ENCODE assay signal across 17 cellular contexts in the genomic region with DNA sequence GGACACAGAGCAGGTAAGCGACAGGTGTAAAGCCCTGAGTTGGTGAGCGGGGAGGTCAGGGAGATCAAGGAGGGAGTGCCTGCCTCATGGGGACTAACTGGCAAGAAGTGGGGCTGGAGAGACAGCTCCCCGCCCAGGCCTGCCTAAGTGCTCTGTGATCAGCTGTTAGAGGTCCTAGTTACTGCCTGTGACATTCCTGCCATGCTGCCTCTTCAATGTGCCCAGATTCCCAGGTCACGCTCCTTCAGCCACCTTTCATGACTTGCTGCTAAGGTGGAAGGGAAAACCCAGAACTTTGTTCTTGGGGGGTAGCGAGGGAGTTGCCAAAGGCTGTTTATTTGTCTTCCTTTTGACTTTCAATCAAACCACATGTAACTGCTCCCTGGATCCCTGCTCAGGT.
DNase-seq lines count a peak whose midpoint lies in the region; ATAC-seq and TF ChIP-seq lines count a peak whose summit lies in the region.
"Had no signal": no experiment of that assay in that cellular context is flagged by ENCODE, and none has a peak within 500 bp of the region (broad histone marks: within the 10 kb centered on the region; RNA-seq: fewer than 3 reads in every experiment).

No MANE protein-coding gene starts in this region.

- no peak for ATAC-seq in Right ventricle myocardium superior (ENCODE audit: poor library complexity)
- ATAC-seq in GM18502 (IDR thresholded peaks at IDR 0.05; ENCODE audit: poor library complexity, unreplicated experiment): no peak
- ATAC-seq in GM19328 (IDR thresholded peaks at IDR 0.05; ENCODE audit: unreplicated experiment): no peak

- H3K9me3 ChIP-seq in cardiac muscle cell (ENCODE audit: low read depth) (no peaks in the 10 kb centered on the region), mesodermal cell (ENCODE audit: control insufficient read depth, low read length) (no peaks in the 10 kb centered on the region), smooth muscle cell (replicated peaks; ENCODE audit: low read depth) (no peaks in the 10 kb centered on the region)
- H3K9me3 ChIP-seq: thoracic aorta had no signal

- peak overlapping the region; percentile 7 for H3K9ac ChIP-seq in smooth muscle cell (ENCODE audit: low read depth)

- WGBS in mesodermal cell (ENCODE audit: insufficient coverage in 2 of 2), 2 experiments: 80 to 93% methylated on average over 3 to 4 of the region's 5 CpGs
- 84% methylated on average over 5 of the region's 5 CpGs for WGBS in smooth muscle cell (ENCODE audit: low lambda C conversion rate)

- intact Hi-C loops in Right ventricle myocardium superior (cut with DNase I): no loop called here

- H3K36me3 ChIP-seq in cardiac muscle cell (no peaks in the 10 kb centered on the region), mesodermal cell (ENCODE audit: control insufficient read depth, insufficient read depth, low read length) (no peaks in the 10 kb centered on the region), smooth muscle cell (ENCODE audit: low read depth) (no peaks in the 10 kb centered on the region)
- H3K36me3 ChIP-seq: thoracic aorta had no signal

- no peaks in the 10 kb centered on the region for H3K9me3 Mint-ChIP-seq in activated naive CD8-positive, alpha-beta T cell treated with anti-CD3 and anti-CD28 coated beads for 36 hours
- H3K9me3 Mint-ChIP-seq: activated B cell treated with CpG ODN at 0.5 μM for 24 hours; activated naive CD4-positive, alpha-beta T cell treated with anti-CD3 and anti-CD28 coated beads, Interleukin-2, amount 50 U/mL, for 72 hours had no signal

- H2AFZ ChIP-seq in smooth muscle cell (ENCODE audit: low read depth): peak overlapping the region; percentile 47

- H3K36me3 Mint-ChIP-seq in activated naive CD8-positive, alpha-beta T cell treated with anti-CD3 and anti-CD28 coated beads for 36 hours: no peaks in the 10 kb centered on the region
- H3K36me3 Mint-ChIP-seq: activated naive CD4-positive, alpha-beta T cell treated with anti-CD3 and anti-CD28 coated beads, Interleukin-2, amount 50 U/mL, for 72 hours had no signal

- H3K4me3 Mint-ChIP-seq in activated naive CD8-positive, alpha-beta T cell treated with anti-CD3 and anti-CD28 coated beads for 36 hours: peak overlapping the region; percentile 61
- H3K4me3 Mint-ChIP-seq: activated B cell treated with CpG ODN at 0.5 μM for 24 hours had no signal

- peaks cover 3% of the 10 kb centered on the region for H3K27me3 Mint-ChIP-seq in activated naive CD8-positive, alpha-beta T cell treated with anti-CD3 and anti-CD28 coated beads for 36 hours

- peaks cover 4% of the 10 kb centered on the region for H3F3A ChIP-seq in smooth muscle cell (ENCODE audit: low read depth)

- no peak overlapping the region for H3K27ac Mint-ChIP-seq in activated naive CD8-positive, alpha-beta T cell treated with anti-CD3 and anti-CD28 coated beads for 36 hours
- H3K27ac Mint-ChIP-seq: activated B cell treated with CpG ODN at 0.5 μM for 24 hours had no signal

- peak overlapping the region; percentile 23 for H3K4me2 ChIP-seq in smooth muscle cell

- no peak for TF ChIP-seq CTCF in cardiac muscle cell (IDR thresholded peaks at IDR 0.05; ENCODE audit: low read depth, low read length)
- TF ChIP-seq CTCF in smooth muscle cell (IDR thresholded peaks at IDR 0.05; ENCODE audit: borderline replicate concordance, insufficient read depth, poor library complexity, severe bottlenecking): no peak

- H3K4me1 ChIP-seq in cardiac muscle cell (ENCODE audit: low read depth) (peaks cover 14% of the 10 kb centered on the region), mesodermal cell (ENCODE audit: control insufficient read depth, insufficient read depth, low read length, poor library complexity, severe bottlenecking) (peaks cover 14% of the 10 kb centered on the region), smooth muscle cell (ENCODE audit: low read depth) (peaks cover 7% of the 10 kb centered on the region)

- H3K4me3 ChIP-seq in cardiac muscle cell (no peak overlapping the region), mesodermal cell (ENCODE audit: extremely low read depth, insufficient read depth, low read length, poor library complexity, severe bottlenecking) (no peak overlapping the region), smooth muscle cell (no peak overlapping the region)

- no peaks in the 10 kb centered on the region for H4K20me1 ChIP-seq in smooth muscle cell (ENCODE audit: low read depth)

- peak overlapping the region; percentile 71 for H3K27ac ChIP-seq in cardiac muscle cell
- peak overlapping the region; percentile 71 for H3K27ac ChIP-seq in mesodermal cell (ENCODE audit: low read depth, low read length, severe bottlenecking)
- peak overlapping the region; percentile 72 for H3K27ac ChIP-seq in smooth muscle cell (ENCODE audit: low read depth)
- H3K27ac ChIP-seq: epithelial cell of prostate, thoracic aorta had no signal

- no peak for DNase-seq in cardiac muscle cell (ENCODE audit: low read depth in 1 of 2, low spot score in 1 of 2)
- DNase-seq in Right ventricle myocardium superior: no peak
- no peak for DNase-seq in activated naive CD8-positive, alpha-beta T cell treated with anti-CD3 and anti-CD28 coated beads for 36 hours
- no peak for DNase-seq in smooth muscle cell (lab: John Stamatoyannopoulos, UW; ENCODE audit: unreplicated experiment)
- no peak for DNase-seq in SHP77 treated with DMSO at 0.1 percent for 48 hours (lab: John Stamatoyannopoulos, UW)
- DNase-seq: activated B cell treated with CpG ODN at 0.5 μM for 24 hours; activated CD8-positive, alpha-beta memory T cell treated with anti-CD3 and anti-CD28 coated beads, Interleukin-2, amount 50 U/mL, for 4 hours; cerebellar nuclear complex; COR-L47; head of caudate nucleus; NCI-H446 had no signal

- H3K4me1 Mint-ChIP-seq in activated naive CD8-positive, alpha-beta T cell treated with anti-CD3 and anti-CD28 coated beads for 36 hours: peaks cover 20% of the 10 kb centered on the region

- H3K27me3 ChIP-seq in cardiac muscle cell (no peaks in the 10 kb centered on the region), smooth muscle cell (ENCODE audit: low read depth) (no peaks in the 10 kb centered on the region)

- H3K79me2 ChIP-seq in smooth muscle cell (ENCODE audit: low read depth): no peaks in the 10 kb centered on the region
